Comparison of ENCODE assay signal across 8 cellular contexts in the genomic region with DNA sequence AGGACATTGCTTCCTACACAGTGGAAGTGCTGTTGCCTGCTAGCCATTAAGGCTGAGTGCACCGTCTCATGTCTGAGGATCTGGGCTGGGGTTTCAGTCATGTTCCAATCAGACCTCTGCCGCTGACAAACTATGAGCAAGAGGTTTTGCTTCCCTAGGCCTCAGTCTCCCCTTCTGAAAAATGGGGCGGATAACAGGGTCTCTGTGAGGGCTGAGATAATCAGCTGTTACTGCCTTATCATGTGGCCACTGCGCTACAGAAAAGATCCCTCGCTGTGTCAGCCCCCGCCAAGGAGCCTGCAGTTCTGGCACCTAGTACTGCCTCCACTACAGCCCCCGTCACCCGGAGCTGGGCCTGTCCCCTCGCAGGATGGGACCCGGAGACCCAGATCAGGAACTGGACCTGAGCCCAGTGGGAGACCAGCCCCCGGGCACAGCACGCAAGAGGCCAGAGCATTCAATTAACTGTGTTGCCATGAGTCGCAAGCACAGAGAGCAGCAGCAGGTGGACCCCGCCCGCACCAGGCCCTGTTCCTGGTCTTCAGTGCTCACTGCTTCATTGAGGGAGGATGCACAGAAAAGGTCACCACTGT. TPM values are rescaled to one million over a fixed set of nuclear protein-coding genes. Genes with fewer than 3 reads are reported as not detected.
DNase-seq lines count a peak whose midpoint lies in the region; ATAC-seq and TF ChIP-seq lines count a peak whose summit lies in the region.

No MANE protein-coding gene starts in this region.

- H3K36me3 ChIP-seq in KMS-11 (ENCODE audit: insufficient read depth) (no peaks in the 10 kb centered on the region), muscle layer of colon (ENCODE audit: insufficient read depth, low read length) (peaks cover 21% of the 10 kb centered on the region)

- H2AFZ ChIP-seq in KMS-11 (ENCODE audit: low read depth) = peak overlapping the region; percentile 41; the same call in 1 of the 2 replicates

- peaks cover 22% of the 10 kb centered on the region for H3K79me2 ChIP-seq in KMS-11 (ENCODE audit: insufficient read depth, low read depth)

- DNase-seq in AG04449 (ENCODE audit: low read depth, low spot score) = no peak
- DNase-seq in dorsolateral prefrontal cortex = peak in 1 of 10 donors; percentile 47
- no peak for DNase-seq in NCI-H187 (lab: John Stamatoyannopoulos, UW)
- DNase-seq in D341Med (ENCODE audit: low spot score) = no peak
- no peak for DNase-seq in sciatic nerve (ENCODE audit: low spot score)

- H3K4me1 ChIP-seq in KMS-11 (ENCODE audit: low read depth, poor library complexity, severe bottlenecking) (peaks cover 42% of the 10 kb centered on the region), muscle layer of colon (ENCODE audit: insufficient read depth, low read length) (peaks cover 38% of the 10 kb centered on the region)

- peak overlapping the region; percentile 93 for H3K4me2 ChIP-seq in KMS-11

- POLR2A ChIA-PET in AG04449 (lab: Yijun Ruan, JAX) = interaction anchor here (2.8 kb wide), 1 partner anchor 12 kb away, joined by 13 read pairs; no protein-coding TSS in a partner anchor

- H3K9ac ChIP-seq in KMS-11 (peak overlapping the region; percentile 42; the same call in 1 of the 2 replicates), muscle layer of colon (ENCODE audit: low read length) (peak overlapping the region; percentile 68)

- TF ChIP-seq CTCF in AG04449 (IDR thresholded peaks at IDR 0.05; ENCODE audit: insufficient read depth, low read length, missing control alignments) (no peak), KMS-11 (conservative IDR thresholded peaks at IDR 0.05; ENCODE audit: low read depth, low read length) (no peak), dorsolateral prefrontal cortex (IDR thresholded peaks at IDR 0.05 in 54 of 56, conservative IDR thresholded peaks at IDR 0.05 in 2 of 56; ENCODE audit: low read depth in 1 of 56, partially characterized antibody in 56 of 56) (no peak)

- ATAC-seq in HG03378 (IDR thresholded peaks at IDR 0.05; ENCODE audit: unreplicated experiment) (no peak), sciatic nerve (no peak)

- CTCF ChIA-PET in AG04449 (lab: Yijun Ruan, JAX) = interaction anchor here (1.5 kb wide), 1 partner anchor 189 kb away, joined by 3 read pairs; no protein-coding TSS in a partner anchor

- H3K27ac ChIP-seq in KMS-11 (peak overlapping the region; percentile 55), dorsolateral prefrontal cortex (peak overlapping the region; percentile 67 to 99 (median 96)), muscle layer of colon (ENCODE audit: low read depth, low read length) (peak overlapping the region; percentile 90)

- intact Hi-C loops in dorsolateral prefrontal cortex (cut with DNase I) (loop anchor here in 1 of 2 donors (2.0 to 10.0 kb wide), 2 partner anchors 52 to 386 kb away; a partner anchor contains a TSS), sciatic nerve (cut with DNase I) (no loop called here)

- no peaks in the 10 kb centered on the region for H4K20me1 ChIP-seq in KMS-11 (ENCODE audit: insufficient read depth)

- peak overlapping the region; percentile 61 for H3K4me3 ChIP-seq in AG04449 (ENCODE audit: low read depth, low read length)
- H3K4me3 ChIP-seq in KMS-11 (IDR thresholded peaks at IDR 0.05; ENCODE audit: insufficient read depth, low read depth, low read length) = no peak overlapping the region
- H3K4me3 ChIP-seq in dorsolateral prefrontal cortex = peak overlapping the region; percentile 52 to 94 (median 70)
- peak overlapping the region; percentile 49 to 68 for H3K4me3 ChIP-seq in muscle layer of colon (ENCODE audit: low read depth in 1 of 2, low read length in 2 of 2)

- no peaks in the 10 kb centered on the region for H3K9me3 ChIP-seq in muscle layer of colon (ENCODE audit: low read length)

- H3K27me3 ChIP-seq in KMS-11 (ENCODE audit: insufficient read depth, low read depth) (no peaks in the 10 kb centered on the region), dorsolateral prefrontal cortex (no peaks in the 10 kb centered on the region), muscle layer of colon (ENCODE audit: control insufficient read depth in 1 of 2, insufficient read depth in 2 of 2, low read length in 2 of 2) (no peaks in the 10 kb centered on the region)

RNA-seq across cellular contexts. Expression of a gene that starts 3.0 kb away (rescaled TPM):
- total RNA-seq in dorsolateral prefrontal cortex (10 to 100 TPM; 26.3 to 92.5 (median 46.7) TPM), sciatic nerve (66.6 TPM)

RNA-seq across cellular contexts. Expression of a gene that starts 6.8 kb away (rescaled TPM):
- total RNA-seq in dorsolateral prefrontal cortex (10 to 100 TPM; 19.9 to 42.2 (median 27.8) TPM), sciatic nerve (36.6 TPM)

RNA-seq across cellular contexts. Expression of a gene that starts 7.1 kb away (rescaled TPM):
- total RNA-seq in dorsolateral prefrontal cortex (100 to 1,000 TPM in 14 of 120 experiments, 10 to 100 TPM in 106; 61.4 to 116 (median 85.9) TPM), sciatic nerve (64.8 TPM)

RNA-seq across cellular contexts. Expression of a gene that starts 19.4 kb away (rescaled TPM):
- total RNA-seq in dorsolateral prefrontal cortex = 100 to 1,000 TPM; 186 to 437 (median 239) TPM
- 143 TPM for total RNA-seq in sciatic nerve

RNA-seq across cellular contexts. Expression of a gene that starts 26.3 kb away (rescaled TPM):
- total RNA-seq in dorsolateral prefrontal cortex (1 to 10 TPM in 52 of 120 experiments, under 1 TPM in 57, not detected in 11; 0.23 to 6.1 (median 0.96) TPM), sciatic nerve (4.6 TPM)
